In the genomic region with DNA sequence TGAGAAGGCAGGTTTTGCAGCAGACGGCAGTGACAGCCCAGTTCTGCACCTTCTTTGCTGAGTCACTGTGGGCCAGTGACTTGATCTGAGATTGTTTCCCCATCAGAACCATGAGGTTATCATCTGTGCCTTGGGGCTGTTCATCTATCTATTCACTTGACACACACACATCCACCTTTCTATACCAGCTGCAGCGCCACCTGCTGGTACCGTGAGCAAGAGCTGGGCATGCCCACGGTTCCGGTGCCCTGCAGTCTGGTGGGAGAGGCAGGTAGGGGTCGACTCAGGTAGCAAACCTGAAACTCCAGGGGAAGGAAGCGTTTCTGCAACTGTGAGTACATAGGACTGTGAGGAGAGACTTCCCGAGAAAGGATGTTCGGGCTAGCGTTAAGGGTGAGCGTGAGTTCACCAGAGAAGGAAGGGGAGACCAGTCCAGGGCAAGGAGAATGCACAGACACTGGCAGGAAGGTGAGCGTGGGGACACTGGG, we compare ENCODE assay signal across 9 cellular contexts. TPM values are rescaled to one million over a fixed set of nuclear protein-coding genes. Genes with fewer than 3 reads are reported as not detected.
DNase-seq lines count a peak whose midpoint lies in the region; ATAC-seq and TF ChIP-seq lines count a peak whose summit lies in the region.
"Had no signal": no experiment of that assay in that cellular context is flagged by ENCODE, and none has a peak within 500 bp of the region (broad histone marks: within the 10 kb centered on the region; RNA-seq: fewer than 3 reads in every experiment).

No MANE protein-coding gene starts in this region.

- H3K4me3 Mint-ChIP-seq in CD8-positive, alpha-beta memory T cell: peak overlapping the region in 1 of 7 donors; percentile 20
- no peak overlapping the region for H3K4me3 Mint-ChIP-seq in T-helper 2 cell treated with Interferon-gamma antibody and Interleukin-4, amounts not matched to agents 5 μg/mL and 100 μg/mL, for 36 hours

- no peak overlapping the region for H2BK5ac ChIP-seq in IMR-90 (ENCODE audit: low read depth, low read length, poor library complexity, severe bottlenecking)

- H2AFZ ChIP-seq in IMR-90 (replicated peaks; ENCODE audit: low read length, poor library complexity): no peak overlapping the region

- H4K8ac ChIP-seq in IMR-90 (ENCODE audit: low read depth in 2 of 2, low read length in 2 of 2): no peak overlapping the region

- dilution Hi-C loops in IMR-90 (cut with HindIII; ENCODE audit: low sequenced_read_pairs, unreplicated experiment): no loop called here

- peaks cover 5% of the 10 kb centered on the region; the same call in 1 of the 2 replicates for H3K9me1 ChIP-seq in IMR-90 (ENCODE audit: insufficient read depth, low read length)

- no peak overlapping the region for H3K56ac ChIP-seq in IMR-90 (ENCODE audit: extremely low read depth, insufficient read depth, low read length)

- H2AK9ac ChIP-seq in IMR-90 (replicated peaks; ENCODE audit: low read depth, low read length, poor library complexity): no peak overlapping the region

- peaks cover 25% of the 10 kb centered on the region for H3K36me3 ChIP-seq in CD8-positive, alpha-beta memory T cell (ENCODE audit: insufficient read depth, low read length)
- peaks cover 71% of the 10 kb centered on the region for H3K36me3 ChIP-seq in IMR-90 (ENCODE audit: control insufficient read depth, insufficient read depth, low read length)

- no peak overlapping the region for H2AK5ac ChIP-seq in IMR-90 (ENCODE audit: low read depth, low read length)

- ATAC-seq in IMR-90 (ENCODE audit: low read depth): peak; percentile 57; the same call in 1 of the 2 replicates

- H3K9ac ChIP-seq in IMR-90 (ENCODE audit: low read depth, low read length): no peak overlapping the region

- no peak overlapping the region for H4K5ac ChIP-seq in IMR-90 (ENCODE audit: low read depth, low read length)

- H3K4me3 ChIP-seq in CD8-positive, alpha-beta memory T cell (ENCODE audit: low read length): no peak overlapping the region
- H3K4me3 ChIP-seq in IMR-90 (ENCODE audit: insufficient read depth, low read depth, low read length) (no peak overlapping the region), astrocyte of the cerebellum (ENCODE audit: low read depth, low read length) (no peak overlapping the region)

- no peak overlapping the region for H4K91ac ChIP-seq in IMR-90 (ENCODE audit: insufficient read depth, low read depth, low read length)

- no peak for TF ChIP-seq POLR2A in IMR-90 (IDR thresholded peaks at IDR 0.05; ENCODE audit: low read depth, low read length)

- in situ Hi-C loops in IMR-90 (cut with MboI; ENCODE audit: low sequenced_read_pairs): no loop called here
- in situ Hi-C loops in astrocyte of the cerebellum (cut with HindIII; ENCODE audit: low sequenced_read_pairs): no loop called here

- H3K9me3 Mint-ChIP-seq in CD8-positive, alpha-beta memory T cell: no peaks in the 10 kb centered on the region
- no peaks in the 10 kb centered on the region for H3K9me3 Mint-ChIP-seq in T-helper 2 cell treated with Interferon-gamma antibody and Interleukin-4, amounts not matched to agents 5 μg/mL and 100 μg/mL, for 36 hours

- H3K27ac ChIP-seq in CD8-positive, alpha-beta memory T cell (ENCODE audit: low read depth, low read length): no peak overlapping the region
- H3K27ac ChIP-seq in IMR-90 (ENCODE audit: insufficient read depth, low read length): no peak overlapping the region

- POLR2A ChIA-PET in CD8-positive, alpha-beta memory T cell (lab: Charles Lee): interaction anchor here (1.3 kb wide), 1 partner anchor 8 kb away, joined by 3 read pairs; a partner anchor contains a TSS
- POLR2A ChIA-PET in IMR-90 (lab: Charles Lee; ENCODE audit: unreplicated experiment): no interaction called here

- H3K36me3 Mint-ChIP-seq in CD8-positive, alpha-beta memory T cell: peaks cover 5 to 63% (median 12%) of the 10 kb centered on the region in 3 donors
- peaks cover 42% of the 10 kb centered on the region for H3K36me3 Mint-ChIP-seq in T-helper 2 cell treated with Interferon-gamma antibody and Interleukin-4, amounts not matched to agents 5 μg/mL and 100 μg/mL, for 36 hours (ENCODE audit: low read depth)

- no peak overlapping the region for H2BK15ac ChIP-seq in IMR-90 (ENCODE audit: low read depth, low read length)

- H3K18ac ChIP-seq in IMR-90 (ENCODE audit: low read depth, low read length): no peak overlapping the region

- CTCF ChIA-PET in CD8-positive, alpha-beta memory T cell (lab: Charles Lee): interaction anchor here (0.8 to 2.9 kb wide), 7 partner anchors 8 to 114 kb away, joined by 3 to 19 read pairs (median 5); a partner anchor contains a TSS
- CTCF ChIA-PET in IMR-90 (lab: Yijun Ruan, JAX): interaction anchor here (1.7 to 2.4 kb wide), 2 partner anchors 9 to 92 kb away, joined by 6 read pairs; no protein-coding TSS in a partner anchor

- intact Hi-C loops in IMR-90 (cut with micrococcal nuclease): no loop called here

- H3K4me1 Mint-ChIP-seq in CD8-positive, alpha-beta memory T cell: peaks cover 0 to 3% (median 0%) of the 10 kb centered on the region in 3 donors
- H3K4me1 Mint-ChIP-seq in T-helper 2 cell treated with Interferon-gamma antibody and Interleukin-4, amounts not matched to agents 5 μg/mL and 100 μg/mL, for 36 hours (ENCODE audit: low read depth): peaks cover 2% of the 10 kb centered on the region

- H2BK120ac ChIP-seq in IMR-90 (ENCODE audit: low read depth, low read length): no peak overlapping the region

- TF ChIP-seq CTCF in IMR-90 (conservative IDR thresholded peaks at IDR 0.05; ENCODE audit: low read depth, low read length) (peak; percentile 67), astrocyte of the cerebellum (IDR thresholded peaks at IDR 0.05; ENCODE audit: low read depth, low read length, missing control alignments) (peak; percentile 87)

- DNase-seq in CD8-positive, alpha-beta memory T cell: peak; percentile 37 to 74 (median 50)
- DNase-seq in IMR-90 (peak; percentile 45), astrocyte of the cerebellum (ENCODE audit: low read depth) (no peak), iPS-NIHi7 (ENCODE audit: extremely low spot score) (peak; percentile 59), mucosa of gallbladder (ENCODE audit: low spot score) (no peak), cortex of kidney (lab: John Stamatoyannopoulos, UW) (no peak)
- peak; percentile 42 for DNase-seq in T-helper 2 cell treated with Interferon-gamma antibody and Interleukin-4, amounts not matched to agents 5 μg/mL and 100 μg/mL, for 36 hours (ENCODE audit: low spot score)
- peak; percentile 52 for DNase-seq in stimulated activated CD4-positive, alpha-beta T cell treated with anti-CD3 and anti-CD28 coated beads, Interleukin-2, amount 100 ng/mL, for 4 hours (ENCODE audit: low read depth)

- no peak overlapping the region for H2BK20ac ChIP-seq in IMR-90 (ENCODE audit: low read depth, low read length)

- no peak overlapping the region for H3K4ac ChIP-seq in IMR-90 (ENCODE audit: low read depth, low read length)

- H3K23ac ChIP-seq in IMR-90 (ENCODE audit: low read depth, low read length): no peak overlapping the region

- no peaks in the 10 kb centered on the region for H3K4me1 ChIP-seq in CD8-positive, alpha-beta memory T cell (ENCODE audit: insufficient read depth, low read length)
- H3K4me1 ChIP-seq in IMR-90 (ENCODE audit: control insufficient read depth, insufficient read depth, low read length): no peaks in the 10 kb centered on the region

- no peaks in the 10 kb centered on the region for H3K27me3 Mint-ChIP-seq in CD8-positive, alpha-beta memory T cell
- no peaks in the 10 kb centered on the region for H3K27me3 Mint-ChIP-seq in T-helper 2 cell treated with Interferon-gamma antibody and Interleukin-4, amounts not matched to agents 5 μg/mL and 100 μg/mL, for 36 hours (ENCODE audit: low read depth)

- BruUV-seq in IMR-90 (replicated peaks; lab: Mats Ljungman, UMichigan): no TSS peak

- TF ChIP-seq RAD21 in IMR-90 (IDR thresholded peaks at IDR 0.05; ENCODE audit: low read length): peak; percentile 33

- H3K27me3 ChIP-seq in CD8-positive, alpha-beta memory T cell (ENCODE audit: insufficient read depth, low read length, poor library complexity, severe bottlenecking): no peaks in the 10 kb centered on the region
- H3K27me3 ChIP-seq in IMR-90 (ENCODE audit: control insufficient read depth, insufficient read depth, low read length): no peaks in the 10 kb centered on the region

- H3K14ac ChIP-seq in IMR-90 (replicated peaks; ENCODE audit: low read depth, low read length): no peak overlapping the region

- H4K20me1 ChIP-seq in IMR-90 (ENCODE audit: insufficient read depth, low read length): peaks cover 38% of the 10 kb centered on the region

- peaks cover 11 to 52% of the 10 kb centered on the region in 2 experiments; a peak in 3 of 4 replicates for H3K79me1 ChIP-seq in IMR-90 (ENCODE audit: low read depth in 1 of 2, low read length in 2 of 2)

- H3K9me3 ChIP-seq in CD8-positive, alpha-beta memory T cell (ENCODE audit: low read length): no peaks in the 10 kb centered on the region
- no peaks in the 10 kb centered on the region for H3K9me3 ChIP-seq in IMR-90 (ENCODE audit: control insufficient read depth, insufficient read depth, low read length)

- H3K27ac Mint-ChIP-seq in CD8-positive, alpha-beta memory T cell: peak overlapping the region in 5 of 8 donors; percentile 7 to 96 (median 72)
- H3K27ac Mint-ChIP-seq in T-helper 2 cell treated with Interferon-gamma antibody and Interleukin-4, amounts not matched to agents 5 μg/mL and 100 μg/mL, for 36 hours: no peak overlapping the region

- H3K4me2 ChIP-seq in IMR-90 (ENCODE audit: low read depth, low read length): no peak overlapping the region

- 85% methylated on average over 9 of the region's 12 CpGs; no CpG with 5 or more reads in 1 of the 2 experiments for WGBS in IMR-90 (ENCODE audit: extremely low coverage in 2 of 2, insufficient read length in 1 of 2), 2 experiments

RNA-seq across cellular contexts. Expression of a gene that starts 7.5 kb away (rescaled TPM):
- 1 to 10 TPM; 4.0 to 5.1 TPM for total RNA-seq in CD8-positive, alpha-beta memory T cell
- 8.1 TPM for polyA plus RNA-seq in CD8-positive, alpha-beta memory T cell
- total RNA-seq in IMR-90 (2012; rRNA removed) (2.8 and 3.8 TPM in 2 replicates), mucosa of gallbladder (6.8 TPM)
- polyA plus RNA-seq in IMR-90 (2012; rRNA removed): 8.0 and 9.9 TPM in 2 replicates
- polyA plus RNA-seq in IMR-90 (2012; cell fraction: cytosol; rRNA removed): 13.4 and 19.1 TPM in 2 replicates
- 14.2 and 30.4 TPM in 2 replicates for polyA plus RNA-seq in IMR-90 (2012; cell fraction: nucleus; rRNA removed; ENCODE audit: low replicate concordance)

RNA-seq across cellular contexts. Expression of a gene that starts 12.3 kb away (rescaled TPM):
- 1 to 10 TPM; 1.4 to 2.5 TPM for total RNA-seq in CD8-positive, alpha-beta memory T cell
- polyA plus RNA-seq in CD8-positive, alpha-beta memory T cell: 3.1 TPM
- 0.28 TPM in 1 of 2 replicates, not detected in the other for total RNA-seq in IMR-90 (2012; rRNA removed)
- 1.2 and 2.0 TPM in 2 replicates for polyA plus RNA-seq in IMR-90 (2012; rRNA removed)
- 2.3 TPM in 2 replicates for polyA plus RNA-seq in IMR-90 (2012; cell fraction: cytosol; rRNA removed)
- polyA plus RNA-seq in IMR-90 (2012; cell fraction: nucleus; rRNA removed; ENCODE audit: low replicate concordance): 0.85 and 0.98 TPM in 2 replicates
- total RNA-seq in mucosa of gallbladder: 2.7 TPM
- total RNA-seq: urinary bladder had no signal

RNA-seq across cellular contexts. Expression of a gene that starts 12.7 kb away (rescaled TPM):
- 1 to 10 TPM; 3.2 to 3.3 TPM for total RNA-seq in CD8-positive, alpha-beta memory T cell
- 0.56 TPM for polyA plus RNA-seq in CD8-positive, alpha-beta memory T cell
- total RNA-seq in IMR-90 (2012; rRNA removed): 0.83 and 0.90 TPM in 2 replicates
- 1.9 and 2.4 TPM in 2 replicates for polyA plus RNA-seq in IMR-90 (2012; rRNA removed)
- polyA plus RNA-seq in IMR-90 (2012; cell fraction: cytosol; rRNA removed): 1.5 and 2.9 TPM in 2 replicates
- 5.7 and 7.5 TPM in 2 replicates for polyA plus RNA-seq in IMR-90 (2012; cell fraction: nucleus; rRNA removed; ENCODE audit: low replicate concordance)
- 9.7 TPM for total RNA-seq in mucosa of gallbladder

RNA-seq across cellular contexts. Expression of a gene that starts 21.4 kb away (rescaled TPM):
- total RNA-seq in CD8-positive, alpha-beta memory T cell: 100 to 1,000 TPM; 210 to 221 TPM
- polyA plus RNA-seq in CD8-positive, alpha-beta memory T cell: 66.2 TPM
- total RNA-seq in IMR-90 (2012; rRNA removed) (72.8 and 81.4 TPM in 2 replicates), mucosa of gallbladder (300 TPM)
- polyA plus RNA-seq in IMR-90 (2012; rRNA removed): 200 and 344 TPM in 2 replicates
- 133 and 172 TPM in 2 replicates for polyA plus RNA-seq in IMR-90 (2012; cell fraction: cytosol; rRNA removed)
- 1,852 and 3,219 TPM in 2 replicates for polyA plus RNA-seq in IMR-90 (2012; cell fraction: nucleus; rRNA removed; ENCODE audit: low replicate concordance)

RNA-seq across cellular contexts. Expression of a gene that starts 34.2 kb away (rescaled TPM):
- total RNA-seq in CD8-positive, alpha-beta memory T cell: not detected
- polyA plus RNA-seq in CD8-positive, alpha-beta memory T cell: not detected
- total RNA-seq in IMR-90 (2012; rRNA removed): not detected in 2 replicates
- polyA plus RNA-seq in IMR-90 (2012; rRNA removed): 0.02 TPM in 1 of 2 replicates, not detected in the other
- not detected in 2 replicates for polyA plus RNA-seq in IMR-90 (2012; cell fraction: cytosol; rRNA removed)
- polyA plus RNA-seq in IMR-90 (2012; cell fraction: nucleus; rRNA removed; ENCODE audit: low replicate concordance): not detected in 2 replicates
- not detected for total RNA-seq in mucosa of gallbladder
- total RNA-seq: urinary bladder had no signal
- polyA plus RNA-seq: urinary bladder had no signal

Comparison
In these comparisons a context has a peak if more than half of its experiments do, and no peak if none do; other contexts are left out.
1. DNase-seq: peak in CD8-positive, alpha-beta memory T cell (5 of 5), IMR-90 (single experiment), T-helper 2 cell treated with Interferon-gamma antibody and Interleukin-4, amounts not matched to agents 5 μg/mL and 100 μg/mL, for 36 hours (single experiment), iPS-NIHi7 (single experiment) and stimulated activated CD4-positive, alpha-beta T cell treated with anti-CD3 and anti-CD28 coated beads, Interleukin-2, amount 100 ng/mL, for 4 hours (single experiment); none in astrocyte of the cerebellum (single experiment), mucosa of gallbladder (single experiment) and cortex of kidney (single experiment).